ENCODE assay signal across 8 cellular contexts in the genomic region with DNA sequence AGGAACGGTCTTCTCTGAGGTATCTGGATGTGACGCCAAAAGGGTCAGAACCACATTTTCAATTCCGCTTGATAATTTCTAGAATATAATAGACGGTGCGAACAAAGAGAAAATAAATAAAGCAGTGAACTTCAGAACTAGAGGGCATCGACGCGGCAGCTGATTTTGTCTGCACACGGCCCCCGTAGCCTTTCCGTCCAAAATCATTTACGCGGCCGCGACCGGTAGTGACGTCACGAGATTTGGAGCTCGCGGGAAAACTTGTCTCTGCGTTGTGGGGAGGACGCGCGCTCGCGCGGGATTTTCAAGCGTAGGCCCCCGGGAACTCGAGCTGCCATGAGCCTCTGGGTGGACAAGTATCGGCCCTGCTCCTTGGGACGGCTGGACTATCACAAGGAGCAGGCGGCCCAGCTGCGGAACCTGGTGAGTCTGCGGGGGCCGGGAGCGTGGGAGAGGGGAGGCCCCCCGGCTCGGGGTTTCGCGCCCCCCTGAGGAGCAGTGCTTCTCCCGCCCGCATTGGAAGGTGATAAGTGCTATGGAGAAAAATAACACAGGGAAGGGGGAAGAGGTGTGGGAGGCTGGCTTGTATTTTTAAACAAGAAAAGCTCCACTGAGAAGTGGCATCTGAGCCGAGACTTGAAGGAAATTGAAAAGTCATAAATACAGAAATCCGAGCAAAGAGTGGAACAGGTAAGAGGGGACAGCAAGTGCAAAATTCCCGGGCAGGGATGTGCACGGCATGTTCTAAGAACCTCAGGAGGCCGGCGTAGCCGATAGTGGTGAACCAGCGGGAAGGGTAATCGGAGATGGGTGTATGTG. TPM values are rescaled to one million over a fixed set of nuclear protein-coding genes. Genes with fewer than 3 reads are reported as not detected.
A peak's percentile ranks its signal among the peaks of the same experiment; 100 is the strongest.
DNase-seq lines count a peak whose midpoint lies in the region; ATAC-seq, FAIRE-seq and TF ChIP-seq lines count a peak whose summit lies in the region.

A gene with protein sequence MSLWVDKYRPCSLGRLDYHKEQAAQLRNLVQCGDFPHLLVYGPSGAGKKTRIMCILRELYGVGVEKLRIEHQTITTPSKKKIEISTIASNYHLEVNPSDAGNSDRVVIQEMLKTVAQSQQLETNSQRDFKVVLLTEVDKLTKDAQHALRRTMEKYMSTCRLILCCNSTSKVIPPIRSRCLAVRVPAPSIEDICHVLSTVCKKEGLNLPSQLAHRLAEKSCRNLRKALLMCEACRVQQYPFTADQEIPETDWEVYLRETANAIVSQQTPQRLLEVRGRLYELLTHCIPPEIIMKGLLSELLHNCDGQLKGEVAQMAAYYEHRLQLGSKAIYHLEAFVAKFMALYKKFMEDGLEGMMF (plus strand): TSS at position 307 of the 819 bp plus-strand sequence. CDS start 30 bp downstream, at position 337.

- H3K27ac ChIP-seq in IMR-90 (ENCODE audit: insufficient read depth, low read length): peak within 1 kb of the TSS; percentile 53

- H2AFZ ChIP-seq in IMR-90 (replicated peaks; ENCODE audit: low read length, poor library complexity): peak within 1 kb of the TSS; percentile 93

- H2BK120ac ChIP-seq in IMR-90 (ENCODE audit: low read depth, low read length): peak within 1 kb of the TSS; percentile 17; the same call in 1 of the 2 replicates

- peaks cover 9 to 13% of the 10 kb centered on the region in 2 experiments; a peak in 3 of 4 replicates for H3K79me1 ChIP-seq in IMR-90 (ENCODE audit: low read depth in 1 of 2, low read length in 2 of 2)

- H4K5ac ChIP-seq in IMR-90 (ENCODE audit: low read depth, low read length): peak within 1 kb of the TSS; percentile 93

- dilution Hi-C loops in IMR-90 (cut with HindIII; ENCODE audit: low sequenced_read_pairs, unreplicated experiment): no loop called here

- ATAC-seq in GM21526 (IDR thresholded peaks at IDR 0.05; ENCODE audit: low FRiP score, unreplicated experiment): peak; percentile 88
- ATAC-seq in IMR-90 (ENCODE audit: low read depth): peak; percentile 98

- H3K23ac ChIP-seq in IMR-90 (ENCODE audit: low read depth, low read length): peak within 1 kb of the TSS; percentile 51; the same call in 1 of the 2 replicates

- peak within 1 kb of the TSS; percentile 75 for H3K56ac ChIP-seq in IMR-90 (ENCODE audit: extremely low read depth, insufficient read depth, low read length)

- TF ChIP-seq RAD21 in IMR-90 (IDR thresholded peaks at IDR 0.05; ENCODE audit: low read length): no peak

- peak within 1 kb of the TSS; percentile 92 to 98 for H4K8ac ChIP-seq in IMR-90 (ENCODE audit: low read depth in 2 of 2, low read length in 2 of 2)

- in situ Hi-C loops in IMR-90 (cut with MboI; ENCODE audit: low sequenced_read_pairs): no loop called here

- H4K20me1 ChIP-seq in IMR-90 (ENCODE audit: insufficient read depth, low read length): no peaks in the 10 kb centered on the region

- H2BK20ac ChIP-seq in IMR-90 (ENCODE audit: low read depth, low read length): no peak within 1 kb of the TSS

- peak; percentile 54; the same call in 1 of the 2 replicates for TF ChIP-seq POLR2A in IMR-90 (IDR thresholded peaks at IDR 0.05; ENCODE audit: low read depth, low read length)

- H3K4me1 ChIP-seq in IMR-90 (ENCODE audit: control insufficient read depth, insufficient read depth, low read length): no peaks in the 10 kb centered on the region
- peaks cover 9% of the 10 kb centered on the region for H3K4me1 ChIP-seq in mononuclear cell (ENCODE audit: insufficient read depth, low read length)

- no peaks in the 10 kb centered on the region for H3K27me3 ChIP-seq in IMR-90 (ENCODE audit: control insufficient read depth, insufficient read depth, low read length)
- H3K27me3 ChIP-seq in mononuclear cell (ENCODE audit: insufficient read depth, low read length): no peaks in the 10 kb centered on the region

- H3K4me2 ChIP-seq in IMR-90 (ENCODE audit: low read depth, low read length): peak within 1 kb of the TSS; percentile 95

- peak within 1 kb of the TSS; percentile 79 for H3K14ac ChIP-seq in IMR-90 (replicated peaks; ENCODE audit: low read depth, low read length)

- POLR2A ChIA-PET in IMR-90 (lab: Charles Lee; ENCODE audit: unreplicated experiment): interaction anchor here (0.6 to 0.7 kb wide), 3 partner anchors 18 to 86 kb away, joined by 3 to 5 read pairs (median 3); no protein-coding TSS in a partner anchor

- no peaks in the 10 kb centered on the region; the same call in 1 of the 2 replicates for H3K36me3 ChIP-seq in IMR-90 (ENCODE audit: control insufficient read depth, insufficient read depth, low read length)

- peak within 1 kb of the TSS; percentile 50 for H3K4me3 ChIP-seq in IMR-90 (ENCODE audit: insufficient read depth, low read depth, low read length)
- H3K4me3 ChIP-seq in mononuclear cell (ENCODE audit: low read length): peak within 1 kb of the TSS; percentile 72

- H2AK5ac ChIP-seq in IMR-90 (ENCODE audit: low read depth, low read length): no peak within 1 kb of the TSS

- H2BK5ac ChIP-seq in IMR-90 (ENCODE audit: low read depth, low read length, poor library complexity, severe bottlenecking): peak within 1 kb of the TSS; percentile 83

- CTCF ChIA-PET in IMR-90 (lab: Yijun Ruan, JAX): interaction anchor here (0.7 to 1.0 kb wide), 3 partner anchors 24 to 1453 kb away, joined by 3 to 5 read pairs (median 4); no protein-coding TSS in a partner anchor

- DNase-seq in D721Med (ENCODE audit: insufficient read length, low spot score) (peak; percentile 53), IMR-90 (peak; percentile 95), OCI-M1 (lab: John Stamatoyannopoulos, UW) (peak; percentile 93), activated T-cell treated with anti-CD3 and anti-CD28 coated beads for 24 hours (ENCODE audit: low read depth) (peak; percentile 88), epidermal melanocyte (ENCODE audit: insufficient read length, low spot score) (peak; percentile 83)
- peak; percentile 79 to 82 for DNase-seq in stimulated activated CD8-positive, alpha-beta memory T cell treated with anti-CD3 and anti-CD28 coated beads, Interleukin-4, amount 100 ng/mL, for 1 hour (ENCODE audit: low read depth in 2 of 2, low spot score in 1 of 2)

- WGBS in IMR-90 (ENCODE audit: extremely low coverage in 2 of 2, insufficient read length in 1 of 2), 2 experiments: 1% methylated on average over 26 of the region's 52 CpGs; no CpG with 5 or more reads in 1 of the 2 experiments

- H3K18ac ChIP-seq in IMR-90 (ENCODE audit: low read depth, low read length): peak within 1 kb of the TSS; percentile 81

- H2AK9ac ChIP-seq in IMR-90 (replicated peaks; ENCODE audit: low read depth, low read length, poor library complexity): no peak within 1 kb of the TSS

- H3K9me3 ChIP-seq in IMR-90 (ENCODE audit: control insufficient read depth, insufficient read depth, low read length) (no peaks in the 10 kb centered on the region), mononuclear cell (ENCODE audit: low read depth, low read length) (no peaks in the 10 kb centered on the region)

- TF ChIP-seq CTCF in D721Med (IDR thresholded peaks at IDR 0.05; ENCODE audit: insufficient read depth, missing control alignments) (no peak), IMR-90 (conservative IDR thresholded peaks at IDR 0.05; ENCODE audit: low read depth, low read length) (no peak)

- TSS peak; percentile 52 for BruUV-seq in IMR-90 (replicated peaks; lab: Mats Ljungman, UMichigan)

- intact Hi-C loops in IMR-90 (cut with micrococcal nuclease): no loop called here

- peak; percentile 29 for FAIRE-seq in D721Med (lab: Jason Lieb, UNC)

- peak within 1 kb of the TSS; percentile 42; the same call in 1 of the 2 replicates for H3K4ac ChIP-seq in IMR-90 (ENCODE audit: low read depth, low read length)

- H4K91ac ChIP-seq in IMR-90 (ENCODE audit: insufficient read depth, low read depth, low read length): peak within 1 kb of the TSS; percentile 64; the same call in 1 of the 2 replicates

- no peaks in the 10 kb centered on the region for H3K9me1 ChIP-seq in IMR-90 (ENCODE audit: insufficient read depth, low read length)

- H2BK15ac ChIP-seq in IMR-90 (ENCODE audit: low read depth, low read length): no peak within 1 kb of the TSS

- peak within 1 kb of the TSS; percentile 80 for H3K9ac ChIP-seq in IMR-90 (ENCODE audit: low read depth, low read length)

TF ChIP-seq in IMR-90, 13 proteins besides CTCF, POLR2A, EP300 and RAD21 (continues in another document):
- TF ChIP-seq FOS (IDR thresholded peaks at IDR 0.05; ENCODE audit: low read depth, low read length): no peak
- no peak for TF ChIP-seq NFE2L2 (IDR thresholded peaks at IDR 0.05; ENCODE audit: low read depth, low read length)
- TF ChIP-seq CHD1 (IDR thresholded peaks at IDR 0.05; ENCODE audit: low read depth, low read length): no peak
- no peak for TF ChIP-seq BHLHE40 (IDR thresholded peaks at IDR 0.05; ENCODE audit: low read depth, low read length)
- no peak for TF ChIP-seq CEBPB (IDR thresholded peaks at IDR 0.05; ENCODE audit: low read depth, low read length)
- TF ChIP-seq SMC3 (IDR thresholded peaks at IDR 0.05; ENCODE audit: low read depth, low read length): no peak
- TF ChIP-seq MXI1 (IDR thresholded peaks at IDR 0.05; ENCODE audit: borderline replicate concordance, low read depth, low read length): peak; percentile 99
- no peak for TF ChIP-seq RCOR1 (IDR thresholded peaks at IDR 0.05; ENCODE audit: insufficient replicate concordance, low read length)
- no peak for TF ChIP-seq ELK1 (IDR thresholded peaks at IDR 0.05; ENCODE audit: borderline replicate concordance, low read depth, low read length)
- TF ChIP-seq, protein P1, sequence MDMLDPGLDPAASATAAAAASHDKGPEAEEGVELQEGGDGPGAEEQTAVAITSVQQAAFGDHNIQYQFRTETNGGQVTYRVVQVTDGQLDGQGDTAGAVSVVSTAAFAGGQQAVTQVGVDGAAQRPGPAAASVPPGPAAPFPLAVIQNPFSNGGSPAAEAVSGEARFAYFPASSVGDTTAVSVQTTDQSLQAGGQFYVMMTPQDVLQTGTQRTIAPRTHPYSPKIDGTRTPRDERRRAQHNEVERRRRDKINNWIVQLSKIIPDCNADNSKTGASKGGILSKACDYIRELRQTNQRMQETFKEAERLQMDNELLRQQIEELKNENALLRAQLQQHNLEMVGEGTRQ (IDR thresholded peaks at IDR 0.05; ENCODE audit: low read depth, low read length): no peak
- peak; percentile 65 for TF ChIP-seq MAZ (IDR thresholded peaks at IDR 0.05; ENCODE audit: borderline replicate concordance, low read depth, low read length)

RNA-seq across cellular contexts. Expression of the gene that starts here (rescaled TPM):
- total RNA-seq in IMR-90 (2012; rRNA removed) (12.9 and 15.6 TPM in 2 replicates), mononuclear cell (6.8 TPM)
- polyA plus RNA-seq in IMR-90 (2012; rRNA removed): 7.8 and 9.8 TPM in 2 replicates
- 1.3 and 3.8 TPM in 2 replicates for polyA plus RNA-seq in IMR-90 (2012; cell fraction: cytosol; rRNA removed)
- 0.72 and 4.9 TPM in 2 replicates for polyA plus RNA-seq in IMR-90 (2012; cell fraction: nucleus; rRNA removed; ENCODE audit: low replicate concordance)

Comparison
In these comparisons a context has a peak if more than half of its experiments do, and no peak if none do; other contexts are left out.
1. Peak in every context shown above with its lines: DNase-seq, ATAC-seq, H3K4me3 ChIP-seq and H3K27ac ChIP-seq.